ENCODE assay signal across 1 cellular context in the genomic region with DNA sequence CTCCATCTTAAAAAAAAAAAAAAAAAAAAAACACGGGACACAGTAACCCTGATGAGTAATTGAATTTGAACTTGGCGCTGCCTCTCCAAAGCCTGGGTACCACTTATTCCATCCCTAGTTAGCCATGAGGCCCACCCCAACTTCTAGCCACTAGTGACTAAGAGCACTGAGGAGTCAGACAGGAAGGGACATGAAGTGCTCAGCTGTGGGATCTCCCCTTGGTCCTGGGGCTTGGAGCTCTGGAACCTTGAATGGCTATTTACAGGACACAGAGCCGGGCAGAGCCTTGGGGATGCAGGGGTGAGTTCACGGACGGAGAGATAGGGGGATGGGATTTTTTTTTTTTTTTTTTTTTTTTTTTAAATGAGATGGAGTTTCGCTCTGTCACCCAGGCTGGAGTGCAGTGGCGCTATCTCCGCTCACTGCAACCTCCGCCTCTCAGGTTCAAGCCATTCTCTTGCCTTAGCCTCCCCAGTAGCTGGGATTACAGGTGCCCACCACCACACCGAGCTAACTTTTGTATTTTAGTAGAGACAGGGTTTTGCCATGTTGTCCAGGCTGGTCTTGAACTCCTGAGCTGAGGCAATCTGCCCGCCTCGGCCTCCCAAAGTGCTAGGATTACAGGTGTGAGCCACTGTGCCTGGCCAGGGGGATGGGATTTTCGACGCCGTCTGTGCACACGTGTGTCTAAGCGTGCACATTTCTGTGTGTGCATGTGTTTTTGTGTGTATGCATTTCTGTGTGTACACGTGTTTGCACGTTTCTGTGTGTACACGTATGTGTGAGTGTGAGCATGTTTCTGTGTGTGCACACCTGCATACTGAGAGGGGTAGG.
A peak's percentile ranks its signal among the peaks of the same experiment; 100 is the strongest.
TF ChIP-seq lines count a peak whose summit lies in the region.

No MANE protein-coding gene starts in this region.

TF ChIP-seq in K562, 482 proteins besides CTCF, POLR2A, EP300 and RAD21:
- TF ChIP-seq, protein P1, sequence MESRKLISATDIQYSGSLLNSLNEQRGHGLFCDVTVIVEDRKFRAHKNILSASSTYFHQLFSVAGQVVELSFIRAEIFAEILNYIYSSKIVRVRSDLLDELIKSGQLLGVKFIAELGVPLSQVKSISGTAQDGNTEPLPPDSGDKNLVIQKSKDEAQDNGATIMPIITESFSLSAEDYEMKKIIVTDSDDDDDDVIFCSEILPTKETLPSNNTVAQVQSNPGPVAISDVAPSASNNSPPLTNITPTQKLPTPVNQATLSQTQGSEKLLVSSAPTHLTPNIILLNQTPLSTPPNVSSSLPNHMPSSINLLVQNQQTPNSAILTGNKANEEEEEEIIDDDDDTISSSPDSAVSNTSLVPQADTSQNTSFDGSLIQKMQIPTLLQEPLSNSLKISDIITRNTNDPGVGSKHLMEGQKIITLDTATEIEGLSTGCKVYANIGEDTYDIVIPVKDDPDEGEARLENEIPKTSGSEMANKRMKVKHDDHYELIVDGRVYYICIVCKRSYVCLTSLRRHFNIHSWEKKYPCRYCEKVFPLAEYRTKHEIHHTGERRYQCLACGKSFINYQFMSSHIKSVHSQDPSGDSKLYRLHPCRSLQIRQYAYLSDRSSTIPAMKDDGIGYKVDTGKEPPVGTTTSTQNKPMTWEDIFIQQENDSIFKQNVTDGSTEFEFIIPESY (CRISPR knock-in tag; IDR thresholded peaks at IDR 0.05) = peak; percentile 59; the same call in 1 of the 2 replicates
- TF ChIP-seq, protein P2, sequence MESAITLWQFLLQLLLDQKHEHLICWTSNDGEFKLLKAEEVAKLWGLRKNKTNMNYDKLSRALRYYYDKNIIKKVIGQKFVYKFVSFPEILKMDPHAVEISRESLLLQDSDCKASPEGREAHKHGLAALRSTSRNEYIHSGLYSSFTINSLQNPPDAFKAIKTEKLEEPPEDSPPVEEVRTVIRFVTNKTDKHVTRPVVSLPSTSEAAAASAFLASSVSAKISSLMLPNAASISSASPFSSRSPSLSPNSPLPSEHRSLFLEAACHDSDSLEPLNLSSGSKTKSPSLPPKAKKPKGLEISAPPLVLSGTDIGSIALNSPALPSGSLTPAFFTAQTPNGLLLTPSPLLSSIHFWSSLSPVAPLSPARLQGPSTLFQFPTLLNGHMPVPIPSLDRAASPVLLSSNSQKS (CRISPR knock-in tag; IDR thresholded peaks at IDR 0.05) = no peak
- TF ChIP-seq, protein P3, sequence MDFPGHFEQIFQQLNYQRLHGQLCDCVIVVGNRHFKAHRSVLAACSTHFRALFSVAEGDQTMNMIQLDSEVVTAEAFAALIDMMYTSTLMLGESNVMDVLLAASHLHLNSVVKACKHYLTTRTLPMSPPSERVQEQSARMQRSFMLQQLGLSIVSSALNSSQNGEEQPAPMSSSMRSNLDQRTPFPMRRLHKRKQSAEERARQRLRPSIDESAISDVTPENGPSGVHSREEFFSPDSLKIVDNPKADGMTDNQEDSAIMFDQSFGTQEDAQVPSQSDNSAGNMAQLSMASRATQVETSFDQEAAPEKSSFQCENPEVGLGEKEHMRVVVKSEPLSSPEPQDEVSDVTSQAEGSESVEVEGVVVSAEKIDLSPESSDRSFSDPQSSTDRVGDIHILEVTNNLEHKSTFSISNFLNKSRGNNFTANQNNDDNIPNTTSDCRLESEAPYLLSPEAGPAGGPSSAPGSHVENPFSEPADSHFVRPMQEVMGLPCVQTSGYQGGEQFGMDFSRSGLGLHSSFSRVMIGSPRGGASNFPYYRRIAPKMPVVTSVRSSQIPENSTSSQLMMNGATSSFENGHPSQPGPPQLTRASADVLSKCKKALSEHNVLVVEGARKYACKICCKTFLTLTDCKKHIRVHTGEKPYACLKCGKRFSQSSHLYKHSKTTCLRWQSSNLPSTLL (IDR thresholded peaks at IDR 0.05) = no peak
- TF ChIP-seq, protein P4, sequence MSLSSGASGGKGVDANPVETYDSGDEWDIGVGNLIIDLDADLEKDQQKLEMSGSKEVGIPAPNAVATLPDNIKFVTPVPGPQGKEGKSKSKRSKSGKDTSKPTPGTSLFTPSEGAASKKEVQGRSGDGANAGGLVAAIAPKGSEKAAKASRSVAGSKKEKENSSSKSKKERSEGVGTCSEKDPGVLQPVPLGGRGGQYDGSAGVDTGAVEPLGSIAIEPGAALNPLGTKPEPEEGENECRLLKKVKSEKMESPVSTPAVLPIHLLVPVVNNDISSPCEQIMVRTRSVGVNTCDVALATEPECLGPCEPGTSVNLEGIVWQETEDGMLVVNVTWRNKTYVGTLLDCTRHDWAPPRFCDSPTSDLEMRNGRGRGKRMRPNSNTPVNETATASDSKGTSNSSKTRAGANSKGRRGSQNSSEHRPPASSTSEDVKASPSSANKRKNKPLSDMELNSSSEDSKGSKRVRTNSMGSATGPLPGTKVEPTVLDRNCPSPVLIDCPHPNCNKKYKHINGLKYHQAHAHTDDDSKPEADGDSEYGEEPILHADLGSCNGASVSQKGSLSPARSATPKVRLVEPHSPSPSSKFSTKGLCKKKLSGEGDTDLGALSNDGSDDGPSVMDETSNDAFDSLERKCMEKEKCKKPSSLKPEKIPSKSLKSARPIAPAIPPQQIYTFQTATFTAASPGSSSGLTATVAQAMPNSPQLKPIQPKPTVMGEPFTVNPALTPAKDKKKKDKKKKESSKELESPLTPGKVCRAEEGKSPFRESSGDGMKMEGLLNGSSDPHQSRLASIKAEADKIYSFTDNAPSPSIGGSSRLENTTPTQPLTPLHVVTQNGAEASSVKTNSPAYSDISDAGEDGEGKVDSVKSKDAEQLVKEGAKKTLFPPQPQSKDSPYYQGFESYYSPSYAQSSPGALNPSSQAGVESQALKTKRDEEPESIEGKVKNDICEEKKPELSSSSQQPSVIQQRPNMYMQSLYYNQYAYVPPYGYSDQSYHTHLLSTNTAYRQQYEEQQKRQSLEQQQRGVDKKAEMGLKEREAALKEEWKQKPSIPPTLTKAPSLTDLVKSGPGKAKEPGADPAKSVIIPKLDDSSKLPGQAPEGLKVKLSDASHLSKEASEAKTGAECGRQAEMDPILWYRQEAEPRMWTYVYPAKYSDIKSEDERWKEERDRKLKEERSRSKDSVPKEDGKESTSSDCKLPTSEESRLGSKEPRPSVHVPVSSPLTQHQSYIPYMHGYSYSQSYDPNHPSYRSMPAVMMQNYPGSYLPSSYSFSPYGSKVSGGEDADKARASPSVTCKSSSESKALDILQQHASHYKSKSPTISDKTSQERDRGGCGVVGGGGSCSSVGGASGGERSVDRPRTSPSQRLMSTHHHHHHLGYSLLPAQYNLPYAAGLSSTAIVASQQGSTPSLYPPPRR (CRISPR knock-in tag; IDR thresholded peaks at IDR 0.05; ENCODE audit: borderline replicate concordance) = no peak
- TF ChIP-seq HDGF (IDR thresholded peaks at IDR 0.05) (no peak), TEAD2 (tag; IDR thresholded peaks at IDR 0.05) (no peak), ELF1 (tag; IDR thresholded peaks at IDR 0.05) (no peak), ARID2 (IDR thresholded peaks at IDR 0.05) (0 out of 2 replicates have a peak, but pooled peaks have one; percentile 41), MEIS2 (IDR thresholded peaks at IDR 0.05; ENCODE audit: partially characterized antibody) (no peak), KDM1A (IDR thresholded peaks at IDR 0.05) (peak in 1 of 2 experiments; percentile 88; a peak in 2 of 4 replicates), GABPB2 (CRISPR knock-in tag; conservative IDR thresholded peaks at IDR 0.05) (no peak), ZNF282 (CRISPR knock-in tag; IDR thresholded peaks at IDR 0.05) (0 out of 2 replicates have a peak, but pooled peaks have one; percentile 46)
- TF ChIP-seq, protein P5, sequence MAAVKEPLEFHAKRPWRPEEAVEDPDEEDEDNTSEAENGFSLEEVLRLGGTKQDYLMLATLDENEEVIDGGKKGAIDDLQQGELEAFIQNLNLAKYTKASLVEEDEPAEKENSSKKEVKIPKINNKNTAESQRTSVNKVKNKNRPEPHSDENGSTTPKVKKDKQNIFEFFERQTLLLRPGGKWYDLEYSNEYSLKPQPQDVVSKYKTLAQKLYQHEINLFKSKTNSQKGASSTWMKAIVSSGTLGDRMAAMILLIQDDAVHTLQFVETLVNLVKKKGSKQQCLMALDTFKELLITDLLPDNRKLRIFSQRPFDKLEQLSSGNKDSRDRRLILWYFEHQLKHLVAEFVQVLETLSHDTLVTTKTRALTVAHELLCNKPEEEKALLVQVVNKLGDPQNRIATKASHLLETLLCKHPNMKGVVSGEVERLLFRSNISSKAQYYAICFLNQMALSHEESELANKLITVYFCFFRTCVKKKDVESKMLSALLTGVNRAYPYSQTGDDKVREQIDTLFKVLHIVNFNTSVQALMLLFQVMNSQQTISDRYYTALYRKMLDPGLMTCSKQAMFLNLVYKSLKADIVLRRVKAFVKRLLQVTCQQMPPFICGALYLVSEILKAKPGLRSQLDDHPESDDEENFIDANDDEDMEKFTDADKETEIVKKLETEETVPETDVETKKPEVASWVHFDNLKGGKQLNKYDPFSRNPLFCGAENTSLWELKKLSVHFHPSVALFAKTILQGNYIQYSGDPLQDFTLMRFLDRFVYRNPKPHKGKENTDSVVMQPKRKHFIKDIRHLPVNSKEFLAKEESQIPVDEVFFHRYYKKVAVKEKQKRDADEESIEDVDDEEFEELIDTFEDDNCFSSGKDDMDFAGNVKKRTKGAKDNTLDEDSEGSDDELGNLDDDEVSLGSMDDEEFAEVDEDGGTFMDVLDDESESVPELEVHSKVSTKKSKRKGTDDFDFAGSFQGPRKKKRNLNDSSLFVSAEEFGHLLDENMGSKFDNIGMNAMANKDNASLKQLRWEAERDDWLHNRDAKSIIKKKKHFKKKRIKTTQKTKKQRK (IDR thresholded peaks at IDR 0.05; ENCODE audit: borderline replicate concordance, low read depth, low read length) = no peak
- TF ChIP-seq, protein P6, sequence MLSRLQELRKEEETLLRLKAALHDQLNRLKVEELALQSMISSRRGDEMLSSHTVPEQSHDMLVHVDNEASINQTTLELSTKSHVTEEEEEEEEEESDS (CRISPR knock-in tag; IDR thresholded peaks at IDR 0.05) = no peak
- TF ChIP-seq, protein P7, sequence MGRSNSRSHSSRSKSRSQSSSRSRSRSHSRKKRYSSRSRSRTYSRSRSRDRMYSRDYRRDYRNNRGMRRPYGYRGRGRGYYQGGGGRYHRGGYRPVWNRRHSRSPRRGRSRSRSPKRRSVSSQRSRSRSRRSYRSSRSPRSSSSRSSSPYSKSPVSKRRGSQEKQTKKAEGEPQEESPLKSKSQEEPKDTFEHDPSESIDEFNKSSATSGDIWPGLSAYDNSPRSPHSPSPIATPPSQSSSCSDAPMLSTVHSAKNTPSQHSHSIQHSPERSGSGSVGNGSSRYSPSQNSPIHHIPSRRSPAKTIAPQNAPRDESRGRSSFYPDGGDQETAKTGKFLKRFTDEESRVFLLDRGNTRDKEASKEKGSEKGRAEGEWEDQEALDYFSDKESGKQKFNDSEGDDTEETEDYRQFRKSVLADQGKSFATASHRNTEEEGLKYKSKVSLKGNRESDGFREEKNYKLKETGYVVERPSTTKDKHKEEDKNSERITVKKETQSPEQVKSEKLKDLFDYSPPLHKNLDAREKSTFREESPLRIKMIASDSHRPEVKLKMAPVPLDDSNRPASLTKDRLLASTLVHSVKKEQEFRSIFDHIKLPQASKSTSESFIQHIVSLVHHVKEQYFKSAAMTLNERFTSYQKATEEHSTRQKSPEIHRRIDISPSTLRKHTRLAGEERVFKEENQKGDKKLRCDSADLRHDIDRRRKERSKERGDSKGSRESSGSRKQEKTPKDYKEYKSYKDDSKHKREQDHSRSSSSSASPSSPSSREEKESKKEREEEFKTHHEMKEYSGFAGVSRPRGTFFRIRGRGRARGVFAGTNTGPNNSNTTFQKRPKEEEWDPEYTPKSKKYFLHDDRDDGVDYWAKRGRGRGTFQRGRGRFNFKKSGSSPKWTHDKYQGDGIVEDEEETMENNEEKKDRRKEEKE (IDR thresholded peaks at IDR 0.05; ENCODE audit: borderline replicate concordance in 1 of 2, control insufficient read depth in 1 of 2, low read depth in 2 of 2, low read length in 1 of 2) = no peak
